ENCODE assay signal across 22 cellular contexts in genomic region chr11:95678988-95679387, GRCh38.
DNase-seq lines count a peak whose midpoint lies in the region; ATAC-seq lines count a peak whose summit lies in the region.
"Had no signal": no experiment of that assay in that cellular context is flagged by ENCODE, and none has a peak within 500 bp of the region (broad histone marks: within the 10 kb centered on the region; RNA-seq: fewer than 3 reads in every experiment).

No MANE protein-coding gene starts in this region.

- H3K9me3 Mint-ChIP-seq in activated naive CD8-positive, alpha-beta T cell (ENCODE audit: low read depth) = no peaks in the 10 kb centered on the region
- peaks cover 5% of the 10 kb centered on the region for H3K9me3 Mint-ChIP-seq in activated naive CD8-positive, alpha-beta T cell treated with anti-CD3 and anti-CD28 coated beads for 36 hours
- peaks cover 6% of the 10 kb centered on the region for H3K9me3 Mint-ChIP-seq in activated naive CD8-positive, alpha-beta T cell treated with anti-CD3 and anti-CD28 coated beads, Interleukin-2, amount 50 U/mL, for 24 hours
- H3K9me3 Mint-ChIP-seq in naive thymus-derived CD4-positive, alpha-beta T cell = peaks cover 0 to 26% (median 0%) of the 10 kb centered on the region in 11 donors
- H3K9me3 Mint-ChIP-seq: HFFc6 had no signal

- ATAC-seq in activated naive CD8-positive, alpha-beta T cell treated with anti-CD3 and anti-CD28 coated beads, Interleukin-2, amount 50 U/mL, for 24 hours = no peak
- no peak for ATAC-seq in naive thymus-derived CD4-positive, alpha-beta T cell
- ATAC-seq in GM19395 (IDR thresholded peaks at IDR 0.05; ENCODE audit: unreplicated experiment) = no peak
- ATAC-seq in HG03196 (IDR thresholded peaks at IDR 0.05; ENCODE audit: unreplicated experiment) = no peak
- ATAC-seq: PC-3 had no signal

- CTCF ChIA-PET in naive thymus-derived CD4-positive, alpha-beta T cell (lab: Charles Lee) = interaction anchor here (0.7 to 1.3 kb wide), 2 partner anchors 10 to 26 kb away, joined by 3 read pairs; no protein-coding TSS in a partner anchor

- H3K36me3 Mint-ChIP-seq in activated naive CD8-positive, alpha-beta T cell = peaks cover 5% of the 10 kb centered on the region
- peaks cover 27% of the 10 kb centered on the region for H3K36me3 Mint-ChIP-seq in activated naive CD8-positive, alpha-beta T cell treated with anti-CD3 and anti-CD28 coated beads for 36 hours
- H3K36me3 Mint-ChIP-seq in activated naive CD8-positive, alpha-beta T cell treated with anti-CD3 and anti-CD28 coated beads, Interleukin-2, amount 50 U/mL, for 24 hours (ENCODE audit: low read depth) = peaks cover 5% of the 10 kb centered on the region
- H3K36me3 Mint-ChIP-seq in naive thymus-derived CD4-positive, alpha-beta T cell = peaks cover 0 to 42% (median 0%) of the 10 kb centered on the region in 5 donors

- H3K4me1 ChIP-seq in naive thymus-derived CD4-positive, alpha-beta T cell (ENCODE audit: control insufficient read depth in 2 of 2, insufficient read depth in 2 of 2, low read length in 2 of 2) = peaks cover 0 to 39% of the 10 kb centered on the region in 2 donors
- H3K4me1 ChIP-seq: HAP-1 had no signal

- no peaks in the 10 kb centered on the region for H3K9me3 ChIP-seq in naive thymus-derived CD4-positive, alpha-beta T cell (ENCODE audit: control insufficient read depth in 2 of 3, low read length in 3 of 3)
- no peaks in the 10 kb centered on the region for H3K9me3 ChIP-seq in MG63
- H3K9me3 ChIP-seq: HAP-1 had no signal

- POLR2A ChIA-PET in naive thymus-derived CD4-positive, alpha-beta T cell (lab: Charles Lee) = interaction anchor here (0.6 to 3.5 kb wide), 10 partner anchors 7 to 447 kb away, joined by 3 to 27 read pairs (median 7); partner anchors contain the start of gene SESN3

- H3K4me3 Mint-ChIP-seq in activated naive CD8-positive, alpha-beta T cell = no peak overlapping the region
- no peak overlapping the region for H3K4me3 Mint-ChIP-seq in activated naive CD8-positive, alpha-beta T cell treated with anti-CD3 and anti-CD28 coated beads for 36 hours
- H3K4me3 Mint-ChIP-seq in activated naive CD8-positive, alpha-beta T cell treated with anti-CD3 and anti-CD28 coated beads, Interleukin-2, amount 50 U/mL, for 24 hours = no peak overlapping the region
- H3K4me3 Mint-ChIP-seq in naive thymus-derived CD4-positive, alpha-beta T cell = peak overlapping the region in 2 of 10 donors; percentile 58 to 66
- H3K4me3 Mint-ChIP-seq: HFFc6 had no signal

- no peak overlapping the region for H3K4me3 ChIP-seq in naive thymus-derived CD4-positive, alpha-beta T cell (ENCODE audit: low read length)
- no peak overlapping the region for H3K4me3 ChIP-seq in MG63
- H3K4me3 ChIP-seq: HAP-1 had no signal

- intact Hi-C loops in naive thymus-derived CD4-positive, alpha-beta T cell (cut with micrococcal nuclease) = no loop called here

- DNase-seq in activated naive CD8-positive, alpha-beta T cell treated with anti-CD3 and anti-CD28 coated beads for 36 hours = no peak
- no peak for DNase-seq in activated naive CD8-positive, alpha-beta T cell treated with anti-CD3 and anti-CD28 coated beads, Interleukin-2, amount 50 U/mL, for 24 hours
- no peak for DNase-seq in naive thymus-derived CD4-positive, alpha-beta T cell
- DNase-seq in MG63 (no peak), NCI-H1930 (lab: John Stamatoyannopoulos, UW) (no peak)
- DNase-seq: GOT3; HFFc6; NCI-H1092; NCI-H1417 treated with DMSO at 0.1 percent for 48 hours; NCI-H1694 treated with DMSO at 0.1 percent for 48 hours; NCI-H2081 treated with DMSO at 0.1 percent for 48 hours; NCI-H2171 treated with DMSO at 0.1 percent for 48 hours; NCI-H345; NCI-H510A treated with DMSO at 0.1 percent for 48 hours; NCI-H748 treated with DMSO at 0.1 percent for 48 hours; NK-92 treated with Interleukin-12 subunit alpha and Interleukin-12 subunit beta, amount 100 ng/mL, for 24 hours; PC-3; Right ventricle myocardium superior had no signal

- peak overlapping the region; percentile 37 for H3K27ac Mint-ChIP-seq in activated naive CD8-positive, alpha-beta T cell
- no peak overlapping the region for H3K27ac Mint-ChIP-seq in activated naive CD8-positive, alpha-beta T cell treated with anti-CD3 and anti-CD28 coated beads for 36 hours
- peak overlapping the region; percentile 60 for H3K27ac Mint-ChIP-seq in activated naive CD8-positive, alpha-beta T cell treated with anti-CD3 and anti-CD28 coated beads, Interleukin-2, amount 50 U/mL, for 24 hours
- peak overlapping the region in 5 of 9 donors; percentile 9 to 60 (median 13) for H3K27ac Mint-ChIP-seq in naive thymus-derived CD4-positive, alpha-beta T cell
- H3K27ac Mint-ChIP-seq: HFFc6 had no signal

- H3K36me3 ChIP-seq in naive thymus-derived CD4-positive, alpha-beta T cell (ENCODE audit: control insufficient read depth in 2 of 3, insufficient read depth in 3 of 3, low read length in 3 of 3) = no peaks in the 10 kb centered on the region
- no peaks in the 10 kb centered on the region for H3K36me3 ChIP-seq in MG63
- H3K36me3 ChIP-seq: HAP-1 had no signal

- H3K27ac ChIP-seq in naive thymus-derived CD4-positive, alpha-beta T cell (ENCODE audit: low read depth, low read length) = peak overlapping the region; percentile 60

- peaks cover 87% of the 10 kb centered on the region for H3K4me1 Mint-ChIP-seq in activated naive CD8-positive, alpha-beta T cell (ENCODE audit: low read depth)
- peaks cover 71% of the 10 kb centered on the region for H3K4me1 Mint-ChIP-seq in activated naive CD8-positive, alpha-beta T cell treated with anti-CD3 and anti-CD28 coated beads for 36 hours
- H3K4me1 Mint-ChIP-seq in activated naive CD8-positive, alpha-beta T cell treated with anti-CD3 and anti-CD28 coated beads, Interleukin-2, amount 50 U/mL, for 24 hours = peaks cover 96% of the 10 kb centered on the region
- H3K4me1 Mint-ChIP-seq in naive thymus-derived CD4-positive, alpha-beta T cell = peaks cover 24 to 89% (median 71%) of the 10 kb centered on the region in 7 donors

- no peaks in the 10 kb centered on the region for H3K27me3 ChIP-seq in naive thymus-derived CD4-positive, alpha-beta T cell (ENCODE audit: control insufficient read depth in 2 of 2, insufficient read depth in 2 of 2, low read length in 2 of 2)
- H3K27me3 ChIP-seq in MG63 = no peaks in the 10 kb centered on the region

- H3K27me3 Mint-ChIP-seq in activated naive CD8-positive, alpha-beta T cell = no peaks in the 10 kb centered on the region
- no peaks in the 10 kb centered on the region for H3K27me3 Mint-ChIP-seq in activated naive CD8-positive, alpha-beta T cell treated with anti-CD3 and anti-CD28 coated beads for 36 hours
- H3K27me3 Mint-ChIP-seq in activated naive CD8-positive, alpha-beta T cell treated with anti-CD3 and anti-CD28 coated beads, Interleukin-2, amount 50 U/mL, for 24 hours = no peaks in the 10 kb centered on the region
- no peaks in the 10 kb centered on the region for H3K27me3 Mint-ChIP-seq in naive thymus-derived CD4-positive, alpha-beta T cell
